ENCODE assay signal across 17 cellular contexts in the genomic region with DNA sequence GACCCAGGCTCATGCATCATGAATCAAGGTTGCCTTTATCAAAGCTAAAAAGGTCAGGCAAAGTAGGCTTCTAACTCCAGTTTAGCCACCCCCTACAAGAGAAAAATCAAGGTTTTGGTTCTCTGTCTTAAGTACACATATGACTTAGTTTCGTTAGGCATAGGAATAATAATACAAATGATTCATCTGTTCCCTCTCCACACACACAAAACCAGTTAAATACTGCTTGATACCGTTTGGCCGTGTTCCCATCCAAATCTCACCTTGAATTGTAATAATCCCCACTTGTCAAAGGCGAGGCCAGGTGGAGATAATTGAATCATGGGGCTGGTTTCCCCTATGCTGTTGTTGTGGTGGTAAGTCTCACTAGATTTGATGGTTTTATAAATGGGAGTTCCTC.
"Had no signal": no experiment of that assay in that cellular context is flagged by ENCODE, and none has a peak within 500 bp of the region (broad histone marks: within the 10 kb centered on the region; RNA-seq: fewer than 3 reads in every experiment).

No MANE protein-coding gene starts in this region.

- H3K27me3 ChIP-seq: neural progenitor cell, ovary, right lobe of liver, thyroid gland had no signal

- H3K4me3 ChIP-seq: left ventricle myocardium inferior, neural progenitor cell, ovary, right lobe of liver, smooth muscle cell, thyroid gland had no signal

- H3K36me3 ChIP-seq: left ventricle myocardium inferior, neural progenitor cell, ovary, right lobe of liver, thyroid gland had no signal

- H3K27ac Mint-ChIP-seq: activated CD8-positive, alpha-beta T cell treated with anti-CD3 and anti-CD28 coated beads, Interleukin-2, amount 10 ng/mL, durations not matched to agents 7 days and 5 days; naive B cell; neural progenitor cell had no signal

- H3K9me3 ChIP-seq: left ventricle myocardium inferior, ovary, right lobe of liver, thyroid gland had no signal

- H3K27ac ChIP-seq: left ventricle myocardium inferior, neural progenitor cell, ovary, right lobe of liver, thyroid gland had no signal

- H3K4me2 ChIP-seq: neural progenitor cell, smooth muscle cell had no signal

- DNase-seq: activated CD4-positive, CD25-positive, alpha-beta regulatory T cell treated with anti-CD3 and anti-CD28 coated beads, Interleukin-2, amount 50 U/mL, for 72 hours; activated CD8-positive, alpha-beta memory T cell treated with anti-CD3 and anti-CD28 coated beads, Interleukin-2, amount 50 U/mL, for 4 hours; activated CD8-positive, alpha-beta T cell treated with anti-CD3 and anti-CD28 coated beads, Interleukin-2, amount 10 ng/mL, durations not matched to agents 7 days and 5 days; anterior cingulate cortex; cerebellar nuclear complex; effector CD8-positive, alpha-beta T cell; foreskin melanocyte; left ventricle myocardium inferior; naive B cell; ovary; right lobe of liver; T-helper 9 cell; thyroid gland had no signal

- H3K9ac ChIP-seq: neural progenitor cell had no signal

- H3K36me3 Mint-ChIP-seq: naive B cell had no signal

- H3K4me1 Mint-ChIP-seq: naive B cell had no signal

- FAIRE-seq: endothelial cell of umbilical vein, urothelium cell line had no signal

- H3K4me3 Mint-ChIP-seq: activated CD8-positive, alpha-beta T cell treated with anti-CD3 and anti-CD28 coated beads, Interleukin-2, amount 10 ng/mL, durations not matched to agents 7 days and 5 days; naive B cell; neural progenitor cell had no signal

- H2AFZ ChIP-seq: neural progenitor cell had no signal

- H3K4me1 ChIP-seq: left ventricle myocardium inferior, right lobe of liver, thyroid gland had no signal

- ATAC-seq: activated CD8-positive, alpha-beta T cell treated with anti-CD3 and anti-CD28 coated beads, Interleukin-2, amount 10 ng/mL, durations not matched to agents 7 days and 5 days; right lobe of liver had no signal
